Comparison of ENCODE assay signal across 9 cellular contexts in the genomic region with DNA sequence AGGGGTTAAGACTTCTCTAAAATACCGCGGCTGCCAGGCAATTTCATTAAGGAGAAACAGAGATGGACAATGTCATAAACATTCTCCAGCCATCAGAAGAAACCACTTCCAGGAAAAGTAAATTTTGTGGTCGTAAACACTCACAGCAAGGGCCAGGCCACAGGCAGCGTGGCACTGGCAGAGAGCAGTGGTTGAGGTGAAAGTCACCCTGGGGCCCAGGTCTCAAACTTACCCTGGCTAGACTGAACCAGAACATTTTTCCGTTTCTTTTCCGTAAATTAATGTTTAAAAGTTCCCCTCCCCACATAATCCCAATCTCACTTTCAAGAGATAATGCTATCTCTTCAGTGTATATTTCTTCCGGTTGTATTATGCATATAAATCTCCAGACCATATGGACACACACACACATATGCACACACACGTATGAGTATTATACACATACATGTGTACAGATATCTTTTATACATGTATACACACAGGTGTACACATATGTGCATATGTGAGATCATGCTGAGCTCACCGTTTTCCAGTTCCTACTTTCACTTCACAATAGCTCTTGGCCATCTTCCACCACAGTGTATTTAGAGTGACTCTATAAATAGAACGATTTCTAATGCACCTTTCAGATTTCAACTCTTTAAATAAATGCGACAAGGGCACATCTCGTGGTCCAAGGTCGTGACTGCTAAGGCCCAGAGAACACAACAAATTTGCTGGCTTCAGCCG.
A peak's percentile ranks its signal among the peaks of the same experiment; 100 is the strongest.
DNase-seq lines count a peak whose midpoint lies in the region; ATAC-seq and TF ChIP-seq lines count a peak whose summit lies in the region.
"Had no signal": no experiment of that assay in that cellular context is flagged by ENCODE, and none has a peak within 500 bp of the region (broad histone marks: within the 10 kb centered on the region; RNA-seq: fewer than 3 reads in every experiment).

No MANE protein-coding gene starts in this region.

- H3K4me1 ChIP-seq in lung (ENCODE audit: control insufficient read depth in 2 of 2, insufficient read depth in 2 of 2, low read length in 2 of 2) (no peaks in the 10 kb centered on the region), hepatocyte (ENCODE audit: insufficient read depth) (no peaks in the 10 kb centered on the region), foreskin keratinocyte (no peaks in the 10 kb centered on the region)
- H3K4me1 ChIP-seq in CD8-positive, alpha-beta memory T cell (ENCODE audit: insufficient read depth, low read length) = peaks cover 17% of the 10 kb centered on the region

- H3K27ac ChIP-seq in lung (ENCODE audit: low read depth in 1 of 2, low read length in 1 of 2) = no peak overlapping the region
- no peak overlapping the region for H3K27ac ChIP-seq in hepatocyte
- H3K27ac ChIP-seq in foreskin keratinocyte = no peak overlapping the region
- no peak overlapping the region for H3K27ac ChIP-seq in CD8-positive, alpha-beta memory T cell (ENCODE audit: low read depth, low read length)

- H3K27ac Mint-ChIP-seq in IgD-negative memory B cell = peak overlapping the region in 2 of 3 donors; percentile 0 to 68
- peak overlapping the region in 2 of 8 donors; percentile 11 to 47 for H3K27ac Mint-ChIP-seq in CD8-positive, alpha-beta memory T cell
- H3K27ac Mint-ChIP-seq: T-helper 1 cell treated with Interleukin-12 subunit alpha and Interleukin-12 subunit beta and Interleukin-4 antibody, amounts not matched to agents 30 μg/mL and 1 μg/mL, for 36 hours had no signal

- no peaks in the 10 kb centered on the region for H4K20me1 ChIP-seq in hepatocyte (ENCODE audit: insufficient read depth, poor library complexity, severe bottlenecking)

- no peaks in the 10 kb centered on the region for H3K36me3 ChIP-seq in lung (ENCODE audit: control insufficient read depth in 2 of 2, insufficient read depth in 2 of 2, low read length in 2 of 2)
- H3K36me3 ChIP-seq in hepatocyte (replicated peaks; ENCODE audit: insufficient read depth, low read depth) = no peaks in the 10 kb centered on the region
- H3K36me3 ChIP-seq in CD8-positive, alpha-beta memory T cell (ENCODE audit: insufficient read depth, low read length) = no peaks in the 10 kb centered on the region

- H3K79me2 ChIP-seq in hepatocyte = no peaks in the 10 kb centered on the region

- 53 to 60% methylated on average over 14 of the region's 14 CpGs for WGBS in lung, 2 donors
- WGBS in hepatocyte (ENCODE audit: low lambda C conversion rate, missing lambda C conversion rate) = 68% methylated on average over 14 of the region's 14 CpGs

- no peaks in the 10 kb centered on the region for H3K9me3 Mint-ChIP-seq in IgD-negative memory B cell
- H3K9me3 Mint-ChIP-seq in CD8-positive, alpha-beta memory T cell = no peaks in the 10 kb centered on the region
- H3K9me3 Mint-ChIP-seq: T-helper 1 cell treated with Interleukin-12 subunit alpha and Interleukin-12 subunit beta and Interleukin-4 antibody, amounts not matched to agents 30 μg/mL and 1 μg/mL, for 36 hours had no signal

- TF ChIP-seq CTCF in lung (IDR thresholded peaks at IDR 0.05; ENCODE audit: control extremely low read depth, extremely low read depth) (no peak), hepatocyte (IDR thresholded peaks at IDR 0.05; ENCODE audit: poor library complexity) (no peak), foreskin keratinocyte (conservative IDR thresholded peaks at IDR 0.05) (no peak)

- ATAC-seq in GM18858 (IDR thresholded peaks at IDR 0.05; ENCODE audit: unreplicated experiment) (peak; percentile 73), GM21786 (IDR thresholded peaks at IDR 0.05; ENCODE audit: unreplicated experiment) (peak; percentile 81), lung (ENCODE audit: insufficient read depth, low FRiP score) (no peak), foreskin keratinocyte (no peak)

- no peak overlapping the region for H2AFZ ChIP-seq in hepatocyte

- H3K27me3 Mint-ChIP-seq in IgD-negative memory B cell = peaks cover 8% of the 10 kb centered on the region
- H3K27me3 Mint-ChIP-seq in CD8-positive, alpha-beta memory T cell = peaks cover 3 to 29% of the 10 kb centered on the region in 2 donors

- H3K4me1 Mint-ChIP-seq in IgD-negative memory B cell = peaks cover 20 to 22% (median 22%) of the 10 kb centered on the region in 3 donors
- H3K4me1 Mint-ChIP-seq in CD8-positive, alpha-beta memory T cell = peaks cover 13 to 21% (median 20%) of the 10 kb centered on the region in 3 donors

- H3K4me3 ChIP-seq in lung (no peak overlapping the region), hepatocyte (no peak overlapping the region)
- no peak overlapping the region for H3K4me3 ChIP-seq in CD8-positive, alpha-beta memory T cell (ENCODE audit: low read length)

- H3K4me2 ChIP-seq in hepatocyte = no peak overlapping the region

- DNase-seq in lung (ENCODE audit: low spot score) (peak; percentile 9), hepatocyte (ENCODE audit: low spot score) (no peak), KG1 (lab: John Stamatoyannopoulos, UW) (no peak), foreskin keratinocyte (no peak)
- no peak for DNase-seq in CD8-positive, alpha-beta memory T cell

- CTCF ChIA-PET in CD8-positive, alpha-beta memory T cell (lab: Charles Lee) = interaction anchor here (1.8 to 10.3 kb wide), 2 partner anchors 16 to 232 kb away, joined by 4 to 240 read pairs; no protein-coding TSS in a partner anchor

- no peaks in the 10 kb centered on the region for H3K27me3 ChIP-seq in lung (ENCODE audit: control insufficient read depth, insufficient read depth)
- no peaks in the 10 kb centered on the region for H3K27me3 ChIP-seq in hepatocyte
- H3K27me3 ChIP-seq in foreskin keratinocyte = peaks cover 26% of the 10 kb centered on the region
- H3K27me3 ChIP-seq in CD8-positive, alpha-beta memory T cell (ENCODE audit: insufficient read depth, low read length, poor library complexity, severe bottlenecking) = no peaks in the 10 kb centered on the region

- no peaks in the 10 kb centered on the region for H3K36me3 Mint-ChIP-seq in IgD-negative memory B cell
- no peaks in the 10 kb centered on the region for H3K36me3 Mint-ChIP-seq in CD8-positive, alpha-beta memory T cell

- peak overlapping the region in 3 of 4 donors; percentile 2 to 59 (median 31) for H3K4me3 Mint-ChIP-seq in IgD-negative memory B cell
- peak overlapping the region in 2 of 7 donors; percentile 8 to 59 for H3K4me3 Mint-ChIP-seq in CD8-positive, alpha-beta memory T cell
- H3K4me3 Mint-ChIP-seq: T-helper 1 cell treated with Interleukin-12 subunit alpha and Interleukin-12 subunit beta and Interleukin-4 antibody, amounts not matched to agents 30 μg/mL and 1 μg/mL, for 36 hours had no signal

- POLR2A ChIA-PET in CD8-positive, alpha-beta memory T cell (lab: Charles Lee) = no interaction called here

- no peaks in the 10 kb centered on the region for H3K9me3 ChIP-seq in lung (ENCODE audit: control insufficient read depth in 2 of 2, insufficient read depth in 1 of 2, low read length in 1 of 2)
- no peaks in the 10 kb centered on the region for H3K9me3 ChIP-seq in hepatocyte (ENCODE audit: low read depth)
- no peaks in the 10 kb centered on the region for H3K9me3 ChIP-seq in CD8-positive, alpha-beta memory T cell (ENCODE audit: low read length)

- H3K9me2 ChIP-seq in hepatocyte (replicated peaks; ENCODE audit: insufficient read depth) = no peaks in the 10 kb centered on the region

Comparison
In these comparisons a context has a peak if more than half of its experiments do, and no peak if none do; other contexts are left out.
1. ATAC-seq: peak in GM18858 (single experiment) and GM21786 (single experiment); none in lung (single experiment) and foreskin keratinocyte (single experiment).